In the genomic region with DNA sequence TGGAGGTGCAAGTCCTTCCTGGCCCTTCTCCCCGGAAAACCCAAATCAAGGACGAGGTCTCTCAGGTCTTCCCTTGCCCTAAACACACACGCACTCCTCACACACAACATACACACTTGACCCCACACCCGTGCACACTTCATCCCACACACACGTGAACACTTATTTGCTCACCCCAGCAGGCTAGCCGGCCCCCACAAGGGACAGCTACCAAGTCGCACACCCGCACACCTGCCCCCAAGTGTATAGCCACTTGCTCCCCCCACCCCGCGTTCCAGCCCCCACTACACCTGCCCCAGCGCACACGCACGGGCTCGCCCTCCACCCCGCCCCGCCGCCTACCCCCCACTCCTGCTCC, we compare ENCODE assay signal across 8 cellular contexts. TPM values are rescaled to one million over a fixed set of nuclear protein-coding genes. Genes with fewer than 3 reads are reported as not detected.
DNase-seq lines count a peak whose midpoint lies in the region; ATAC-seq and TF ChIP-seq lines count a peak whose summit lies in the region.

No MANE protein-coding gene starts in this region.

- peak overlapping the region; percentile 71 to 83 for H3K27ac ChIP-seq in right atrium auricular region

- H3K4me3 Mint-ChIP-seq in activated T-helper 17 cell treated with anti-CD3 and anti-CD28 coated beads, Interleukin-2, amount 50 U/mL, for 72 hours, result peak overlapping the region; percentile 98

- H3K4me1 Mint-ChIP-seq in activated T-helper 17 cell treated with anti-CD3 and anti-CD28 coated beads, Interleukin-2, amount 50 U/mL, for 72 hours, result peaks cover 38% of the 10 kb centered on the region

- no peak for TF ChIP-seq CTCF in right atrium auricular region (IDR thresholded peaks at IDR 0.05)

- H3K36me3 ChIP-seq in right atrium auricular region (no peaks in the 10 kb centered on the region), skeletal muscle satellite cell (ENCODE audit: insufficient read depth, low read length) (no peaks in the 10 kb centered on the region)

- H3K27me3 ChIP-seq in right atrium auricular region, result no peaks in the 10 kb centered on the region
- H3K27me3 ChIP-seq in skeletal muscle satellite cell (ENCODE audit: control insufficient read depth, insufficient read depth, low read length), result no peaks in the 10 kb centered on the region

- peak overlapping the region; percentile 99 for H3K27ac Mint-ChIP-seq in activated T-helper 17 cell treated with anti-CD3 and anti-CD28 coated beads, Interleukin-2, amount 50 U/mL, for 72 hours

- H3K4me3 ChIP-seq in right atrium auricular region (peak overlapping the region; percentile 58 to 82), skeletal muscle satellite cell (ENCODE audit: low read length) (peak overlapping the region; percentile 76)

- H3K9me3 Mint-ChIP-seq in activated T-helper 17 cell treated with anti-CD3 and anti-CD28 coated beads, Interleukin-2, amount 50 U/mL, for 72 hours, result no peaks in the 10 kb centered on the region

- DNase-seq in right atrium auricular region (ENCODE audit: low spot score) (no peak), dedifferentiated amniotic fluid mesenchymal stem cell (ENCODE audit: extremely low spot score) (no peak), D341Med (ENCODE audit: low spot score) (no peak), AG20443 (ENCODE audit: low spot score) (no peak)

- H3K9ac ChIP-seq in skeletal muscle satellite cell (ENCODE audit: low read depth, low read length), result peak overlapping the region; percentile 77

- no peaks in the 10 kb centered on the region for H3K27me3 Mint-ChIP-seq in activated T-helper 17 cell treated with anti-CD3 and anti-CD28 coated beads, Interleukin-2, amount 50 U/mL, for 72 hours

- H3K4me2 ChIP-seq in skeletal muscle satellite cell (ENCODE audit: low read length), result peak overlapping the region; percentile 92

- H3K9me3 ChIP-seq in right atrium auricular region (no peaks in the 10 kb centered on the region), skeletal muscle satellite cell (replicated peaks; ENCODE audit: low read length) (no peaks in the 10 kb centered on the region)

- H3K36me3 Mint-ChIP-seq in activated T-helper 17 cell treated with anti-CD3 and anti-CD28 coated beads, Interleukin-2, amount 50 U/mL, for 72 hours (ENCODE audit: low read depth), result peaks cover 29% of the 10 kb centered on the region

- ATAC-seq in GM18511 (IDR thresholded peaks at IDR 0.05; ENCODE audit: unreplicated experiment), result peak; percentile 23
- peak; percentile 13 for ATAC-seq in HG03354 (IDR thresholded peaks at IDR 0.05; ENCODE audit: poor library complexity, severe bottlenecking, unreplicated experiment)
- peak; percentile 28 for ATAC-seq in activated T-helper 17 cell treated with anti-CD3 and anti-CD28 coated beads, Interleukin-2, amount 50 U/mL, for 72 hours (replicated peaks)

- peaks cover 0 to 19% of the 10 kb centered on the region in 2 donors for H3K4me1 ChIP-seq in right atrium auricular region
- peaks cover 56% of the 10 kb centered on the region for H3K4me1 ChIP-seq in skeletal muscle satellite cell (ENCODE audit: control insufficient read depth, insufficient read depth, low read length)

RNA-seq across cellular contexts. Expression of a gene that starts 0.4 kb away (rescaled TPM):
- 10 to 100 TPM; 16.5 to 28.0 TPM for total RNA-seq in activated T-helper 17 cell treated with anti-CD3 and anti-CD28 coated beads, Interleukin-2, amount 50 U/mL, for 72 hours
- 10 to 100 TPM; 13.3 to 15.8 TPM for total RNA-seq in right atrium auricular region
- 14.2 and 14.4 TPM in 2 replicates for total RNA-seq in skeletal muscle satellite cell (2012; rRNA removed)

RNA-seq across cellular contexts. Expression of a gene that starts 8.2 kb away (rescaled TPM):
- total RNA-seq in activated T-helper 17 cell treated with anti-CD3 and anti-CD28 coated beads, Interleukin-2, amount 50 U/mL, for 72 hours, result 10 to 100 TPM; 17.7 to 23.8 TPM
- 10 to 100 TPM; 15.5 to 18.0 TPM for total RNA-seq in right atrium auricular region
- 14.0 and 16.5 TPM in 2 replicates for total RNA-seq in skeletal muscle satellite cell (2012; rRNA removed)
